Comparison of ENCODE assay signal across 15 cellular contexts in the genomic region with DNA sequence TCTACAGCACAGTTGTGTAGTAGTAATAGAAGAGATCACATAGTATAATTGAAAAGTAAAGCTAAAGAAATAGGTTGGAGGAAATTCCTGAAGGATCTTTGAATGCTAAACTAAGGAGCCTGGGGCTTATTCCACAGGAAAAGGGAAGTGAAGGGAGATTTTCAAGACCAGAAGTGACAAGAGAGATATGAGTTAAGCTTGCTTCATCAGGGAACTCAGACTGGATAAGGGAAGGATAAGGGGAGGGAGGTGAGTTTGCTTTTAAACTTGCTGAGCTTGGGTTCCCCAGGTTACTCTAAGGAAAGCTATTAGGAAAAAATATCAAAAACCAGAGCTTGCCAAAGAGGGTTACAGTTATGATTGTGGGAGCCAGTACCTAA.
DNase-seq lines count a peak whose midpoint lies in the region; ATAC-seq, FAIRE-seq and TF ChIP-seq lines count a peak whose summit lies in the region.
"Had no signal": no experiment of that assay in that cellular context is flagged by ENCODE, and none has a peak within 500 bp of the region (broad histone marks: within the 10 kb centered on the region; RNA-seq: fewer than 3 reads in every experiment).

No MANE protein-coding gene starts in this region.

- no peaks in the 10 kb centered on the region for H4K20me1 ChIP-seq in PC-3 (ENCODE audit: low read length)

- POLR2A ChIA-PET in PC-3 (lab: Charles Lee; ENCODE audit: unreplicated experiment): no interaction called here

- peaks cover 13% of the 10 kb centered on the region for H3K4me1 ChIP-seq in PC-3 (ENCODE audit: insufficient read depth, low read length)

- H3K9me2 ChIP-seq in PC-3 (replicated peaks; ENCODE audit: low read length): no peaks in the 10 kb centered on the region

- no peaks in the 10 kb centered on the region for H3K27me3 ChIP-seq in PC-3 (ENCODE audit: low read length)
- H3K27me3 ChIP-seq: heart right ventricle, tibial nerve had no signal

- no peaks in the 10 kb centered on the region for H3K9me3 Mint-ChIP-seq in Calu3 (ENCODE audit: low read depth, unreplicated experiment)
- no peaks in the 10 kb centered on the region for H3K9me3 Mint-ChIP-seq in memory B cell

- no peak overlapping the region for H3K4me3 ChIP-seq in PC-3 (ENCODE audit: low read length)
- H3K4me3 ChIP-seq: heart right ventricle, tibial nerve had no signal

- H3K27me3 Mint-ChIP-seq in Calu3 (ENCODE audit: unreplicated experiment): no peaks in the 10 kb centered on the region
- H3K27me3 Mint-ChIP-seq in memory B cell: peaks cover 3% of the 10 kb centered on the region

- CTCF ChIA-PET in Calu3 (lab: Charles Lee) (no interaction called here), PC-3 (lab: Charles Lee) (no interaction called here)

- peak overlapping the region; percentile 53 for H3K4me2 ChIP-seq in PC-3 (ENCODE audit: low read length)

- BruUV-seq in Calu3 (replicated peaks; lab: Mats Ljungman, UMichigan) (no TSS peak), PC-3 (replicated peaks; lab: Mats Ljungman, UMichigan) (no TSS peak)

- H3K36me3 ChIP-seq in PC-3 (ENCODE audit: low read depth, low read length): no peaks in the 10 kb centered on the region

- H3K4me1 Mint-ChIP-seq in Calu3 (ENCODE audit: low read depth, unreplicated experiment) (peaks cover 20% of the 10 kb centered on the region), memory B cell (peaks cover 10% of the 10 kb centered on the region)

- H3K27ac ChIP-seq in PC-3 (ENCODE audit: low read length): peak overlapping the region; percentile 53
- H3K27ac ChIP-seq: tibial nerve had no signal

- intact Hi-C loops in Calu3 (cut with micrococcal nuclease; ENCODE audit: unreplicated experiment) (no loop called here), PC-3 (cut with micrococcal nuclease) (no loop called here)

- peak; percentile 87 for FAIRE-seq in GM19239 (lab: Jason Lieb, UNC)

- no peaks in the 10 kb centered on the region for H3K36me3 Mint-ChIP-seq in Calu3 (ENCODE audit: insufficient read depth, unreplicated experiment)
- H3K36me3 Mint-ChIP-seq in memory B cell: no peaks in the 10 kb centered on the region

- no peak overlapping the region for H3K9ac ChIP-seq in PC-3 (ENCODE audit: low read length)

- H3K79me2 ChIP-seq in PC-3 (ENCODE audit: low read length): no peaks in the 10 kb centered on the region

- TF ChIP-seq CTCF in Calu3 (IDR thresholded peaks at IDR 0.05; ENCODE audit: unreplicated experiment) (no peak), PC-3 (conservative IDR thresholded peaks at IDR 0.05; ENCODE audit: low read depth, low read length) (no peak)

- no peak; the same call in 1 of the 2 replicates for ATAC-seq in PC-3
- no peak for ATAC-seq in memory B cell (ENCODE audit: low read depth)
- ATAC-seq: SK-N-SH treated with all-trans-retinoic acid at 6 μM for 48 hours had no signal

- DNase-seq in Calu3: no peak
- no peak for DNase-seq in GM19239 (ENCODE audit: insufficient read length, low spot score)
- DNase-seq in PC-3: no peak
- DNase-seq in memory B cell (ENCODE audit: low spot score in 2 of 2): no peak
- DNase-seq in SIG-M5 (lab: John Stamatoyannopoulos, UW): no peak
- DNase-seq in activated gamma-delta T cell (lab: John Stamatoyannopoulos, UW): no peak
- DNase-seq in DMS53 (lab: John Stamatoyannopoulos, UW): no peak
- DNase-seq: activated T-cell treated with anti-CD3 and anti-CD28 coated beads, Interleukin-2, amount 50 U/mL, for 1 hour; C1 segment of cervical spinal cord; heart right ventricle; kidney glomerular epithelial cell; NCI-H1436; NCI-H446 had no signal

- H3K27ac Mint-ChIP-seq in Calu3 (ENCODE audit: unreplicated experiment) (peak overlapping the region; percentile 46), memory B cell (peak overlapping the region; percentile 31)

- no peaks in the 10 kb centered on the region for H3F3A ChIP-seq in PC-3 (ENCODE audit: low read length, unreplicated experiment)

- H3K4me3 Mint-ChIP-seq in Calu3 (ENCODE audit: low read depth, unreplicated experiment) (no peak overlapping the region), memory B cell (no peak overlapping the region)

- no peak overlapping the region for H2AFZ ChIP-seq in PC-3 (ENCODE audit: low read length)

- H3K9me3 ChIP-seq in PC-3 (ENCODE audit: low read length): no peaks in the 10 kb centered on the region
- H3K9me3 ChIP-seq: heart right ventricle, tibial nerve had no signal
